In genomic region chr1:203669739-203670138, GRCh38 we compare ENCODE assay signal across 9 cellular contexts. TPM values are rescaled to one million over a fixed set of nuclear protein-coding genes. Genes with fewer than 3 reads are reported as not detected.
A peak's percentile ranks its signal among the peaks of the same experiment; 100 is the strongest.
DNase-seq lines count a peak whose midpoint lies in the region; ATAC-seq, FAIRE-seq and TF ChIP-seq lines count a peak whose summit lies in the region.
"Had no signal": no experiment of that assay in that cellular context is flagged by ENCODE, and none has a peak within 500 bp of the region (broad histone marks: within the 10 kb centered on the region; RNA-seq: fewer than 3 reads in every experiment).

No MANE protein-coding gene starts in this region.

- H3K36me3 ChIP-seq in mesenchymal stem cell (ENCODE audit: control insufficient read depth in 1 of 2, insufficient read depth in 2 of 2, low read depth in 1 of 2, low read length in 2 of 2), result peaks cover 0 to 10% of the 10 kb centered on the region in 2 experiments

- no peak overlapping the region for H2BK120ac ChIP-seq in mesenchymal stem cell (ENCODE audit: low read depth, low read length)

- peaks cover 34% of the 10 kb centered on the region for H3K79me1 ChIP-seq in mesenchymal stem cell (replicated peaks; ENCODE audit: low read length, poor library complexity, severe bottlenecking)

- ATAC-seq in HG03139 (IDR thresholded peaks at IDR 0.05; ENCODE audit: unreplicated experiment), result no peak

- H3K9me3 ChIP-seq in AG04450 (ENCODE audit: control insufficient read depth, insufficient read depth, low read length), result no peaks in the 10 kb centered on the region
- H3K9me3 ChIP-seq in mesenchymal stem cell (ENCODE audit: control insufficient read depth, low read length), result no peaks in the 10 kb centered on the region

- CTCF ChIA-PET in AG04450 (lab: Charles Lee), result interaction anchor here (1.4 kb wide), 1 partner anchor 166 kb away, joined by 3 read pairs; no protein-coding TSS in a partner anchor

- WGBS in mesenchymal stem cell, result 73% methylated on average over 1 of the region's 1 CpG

- no peak overlapping the region for H3K23ac ChIP-seq in mesenchymal stem cell (ENCODE audit: low read length in 2 of 2)

- peaks cover 43% of the 10 kb centered on the region for H3K4me1 ChIP-seq in mesenchymal stem cell (ENCODE audit: control insufficient read depth, insufficient read depth, low read depth, low read length)

- H2AFZ ChIP-seq in mesenchymal stem cell (ENCODE audit: low read depth, low read length), result no peak overlapping the region

- H2AK5ac ChIP-seq in mesenchymal stem cell (ENCODE audit: low read length, severe bottlenecking), result no peak overlapping the region

- H2BK5ac ChIP-seq in mesenchymal stem cell (ENCODE audit: low read depth, low read length, poor library complexity, severe bottlenecking), result no peak overlapping the region

- H3K14ac ChIP-seq in mesenchymal stem cell (ENCODE audit: low read length in 2 of 2), result no peak overlapping the region

- no peak overlapping the region for H4K91ac ChIP-seq in mesenchymal stem cell (ENCODE audit: low read length)

- H3K27me3 ChIP-seq in AG04450 (ENCODE audit: control insufficient read depth, insufficient read depth, low read length) (no peaks in the 10 kb centered on the region), mesenchymal stem cell (ENCODE audit: control insufficient read depth in 1 of 2, insufficient read depth in 1 of 2, low read length in 2 of 2) (no peaks in the 10 kb centered on the region)

- no peak overlapping the region for H2BK15ac ChIP-seq in mesenchymal stem cell (ENCODE audit: low read depth, poor library complexity, severe bottlenecking)

- H3K4me3 ChIP-seq in AG04450 (ENCODE audit: low read depth, low read length) (no peak overlapping the region), mesenchymal stem cell (ENCODE audit: insufficient read depth in 1 of 2, low read depth in 1 of 2, low read length in 2 of 2) (no peak overlapping the region)

- no peak overlapping the region for H4K8ac ChIP-seq in mesenchymal stem cell (ENCODE audit: low read length)

- TF ChIP-seq CTCF in AG04450 (IDR thresholded peaks at IDR 0.05; ENCODE audit: low read depth, low read length), result no peak

- POLR2A ChIA-PET in AG04450 (lab: Yijun Ruan, JAX), result no interaction called here

- H3K27ac ChIP-seq in AG04450 (ENCODE audit: low read depth, low read length) (peak overlapping the region; percentile 11), mesenchymal stem cell (ENCODE audit: low read length, poor library complexity, severe bottlenecking) (peak overlapping the region; percentile 18)

- FAIRE-seq in GM19239 (lab: Jason Lieb, UNC), result no peak

- H3K9ac ChIP-seq in mesenchymal stem cell (ENCODE audit: low read length), result no peak overlapping the region

- H3K4me2 ChIP-seq in mesenchymal stem cell (ENCODE audit: low read length, poor library complexity, severe bottlenecking), result no peak overlapping the region

- peak overlapping the region in 1 of 2 experiments; percentile 28 for H2BK12ac ChIP-seq in mesenchymal stem cell (ENCODE audit: low read length in 2 of 2)

- no peak overlapping the region for H3K18ac ChIP-seq in mesenchymal stem cell (ENCODE audit: low read depth in 1 of 2, low read length in 2 of 2)

- no peak overlapping the region for H3K4ac ChIP-seq in mesenchymal stem cell (ENCODE audit: low read depth in 1 of 2, low read length in 2 of 2)

- DNase-seq in AG04450 (ENCODE audit: low read depth, low spot score) (no peak), LHCN-M2 (ENCODE audit: low read depth) (peak; percentile 92), dermis blood vessel endothelial cell (peak; percentile 88), mesenchymal stem cell (peak; percentile 77), iPS-NIHi7 (ENCODE audit: extremely low spot score) (no peak), GM19239 (ENCODE audit: insufficient read length, low spot score) (no peak), NCI-H2171 treated with DMSO at 0.1 percent for 48 hours (lab: John Stamatoyannopoulos, UW) (no peak)
- DNase-seq: OCI-M1 had no signal

RNA-seq across cellular contexts. Expression of gene ATP2B4, which starts 43.1 kb away (rescaled TPM):
- polyA plus RNA-seq in AG04450 (2011; rRNA removed), result 168 and 204 TPM in 2 replicates
- 319 and 332 TPM in 2 replicates for polyA minus RNA-seq in AG04450 (2011; rRNA and poly(A)+ RNA removed)
- total RNA-seq in LHCN-M2 (2014; rRNA removed), result 24.8 and 25.8 TPM in 2 replicates
- polyA plus RNA-seq in LHCN-M2 (2012), result 17.4 TPM
- 108 and 145 TPM in 2 replicates for total RNA-seq in dermis blood vessel endothelial cell
- 58.0 TPM for polyA plus RNA-seq in mesenchymal stem cell (2013, experiment 1 of 2)
- polyA plus RNA-seq in mesenchymal stem cell (2013, experiment 2 of 2), result 58.7 TPM

Comparison
In these comparisons a context has a peak if more than half of its experiments do, and no peak if none do; other contexts are left out.
1. DNase-seq: peak in LHCN-M2 (single experiment), dermis blood vessel endothelial cell (single experiment) and mesenchymal stem cell (single experiment); none in AG04450 (single experiment), iPS-NIHi7 (single experiment), GM19239 (single experiment) and NCI-H2171 treated with DMSO at 0.1 percent for 48 hours (single experiment).